In the genomic region with DNA sequence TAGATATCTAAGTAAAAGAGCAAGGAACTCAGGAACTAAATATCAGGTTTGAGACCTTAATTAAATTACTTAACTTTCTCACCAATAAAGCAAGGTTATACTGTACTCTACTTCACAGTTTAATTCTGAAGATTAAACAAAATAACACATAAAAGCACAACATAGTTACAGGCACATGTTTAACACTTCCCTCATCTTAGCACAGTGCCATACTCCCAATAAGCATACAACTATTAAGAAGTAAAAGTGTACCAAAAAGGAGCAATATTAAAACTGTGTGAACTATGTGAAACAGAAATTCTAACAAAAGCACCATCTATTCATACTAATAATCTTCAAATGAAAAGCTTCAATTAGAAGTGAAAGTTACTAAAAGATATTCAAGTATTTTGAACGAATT, we compare ENCODE assay signal across 10 cellular contexts. TPM values are rescaled to one million over a fixed set of nuclear protein-coding genes. Genes with fewer than 3 reads are reported as not detected.
DNase-seq lines count a peak whose midpoint lies in the region; ATAC-seq and TF ChIP-seq lines count a peak whose summit lies in the region.
"Had no signal": no experiment of that assay in that cellular context is flagged by ENCODE, and none has a peak within 500 bp of the region (broad histone marks: within the 10 kb centered on the region; RNA-seq: fewer than 3 reads in every experiment).

No MANE protein-coding gene starts in this region.

- no peak overlapping the region for H2AFZ ChIP-seq in smooth muscle cell (ENCODE audit: low read depth)

- H3K9ac ChIP-seq in smooth muscle cell (ENCODE audit: low read depth), result peak overlapping the region; percentile 98

- H3K27ac ChIP-seq in smooth muscle cell (ENCODE audit: low read depth), result peak overlapping the region; percentile 98

- peaks cover 86% of the 10 kb centered on the region for H3K79me2 ChIP-seq in smooth muscle cell (ENCODE audit: low read depth)

- peaks cover 28% of the 10 kb centered on the region for H3K4me1 Mint-ChIP-seq in T-helper 2 cell treated with Interferon-gamma antibody and Interleukin-4, amounts not matched to agents 5 μg/mL and 100 μg/mL, for 36 hours (ENCODE audit: low read depth)
- H3K4me1 Mint-ChIP-seq in WTC11, result peaks cover 15% of the 10 kb centered on the region

- H3K27me3 ChIP-seq in smooth muscle cell (ENCODE audit: low read depth), result no peaks in the 10 kb centered on the region
- H3K27me3 ChIP-seq: transverse colon had no signal

- H3K4me2 ChIP-seq in smooth muscle cell, result peak overlapping the region; percentile 98

- H3K27ac Mint-ChIP-seq in T-helper 2 cell treated with Interferon-gamma antibody and Interleukin-4, amounts not matched to agents 5 μg/mL and 100 μg/mL, for 36 hours, result no peak overlapping the region
- H3K27ac Mint-ChIP-seq in WTC11, result 0 out of 2 replicates have a peak overlapping the region, but pooled peaks have one; percentile 32

- H3F3A ChIP-seq in smooth muscle cell (ENCODE audit: low read depth), result no peaks in the 10 kb centered on the region

- no peaks in the 10 kb centered on the region for H3K9me3 Mint-ChIP-seq in T-helper 2 cell treated with Interferon-gamma antibody and Interleukin-4, amounts not matched to agents 5 μg/mL and 100 μg/mL, for 36 hours
- H3K9me3 Mint-ChIP-seq in WTC11, result 0 out of 2 replicates have a peak, but pooled peaks cover 10% of the 10 kb centered on the region

- DNase-seq in T-helper 2 cell treated with Interferon-gamma antibody and Interleukin-4, amounts not matched to agents 5 μg/mL and 100 μg/mL, for 36 hours (ENCODE audit: low spot score), result no peak
- no peak for DNase-seq in T-helper 2 cell
- no peak for DNase-seq in WTC11 (ENCODE audit: low spot score)
- no peak for DNase-seq in foreskin fibroblast
- DNase-seq in smooth muscle cell (lab: John Stamatoyannopoulos, UW; ENCODE audit: unreplicated experiment), result no peak
- DNase-seq in NCI-H345 treated with DMSO at 0.1 percent for 48 hours (lab: John Stamatoyannopoulos, UW; ENCODE audit: unreplicated experiment), result no peak
- DNase-seq in activated gamma-delta T cell treated with Interleukin-2 at 50 U/mL for 16 hours, result no peak
- DNase-seq: SIG-M5, transverse colon had no signal

- H3K4me1 ChIP-seq in smooth muscle cell (ENCODE audit: low read depth), result peaks cover 22% of the 10 kb centered on the region

- peaks cover 10% of the 10 kb centered on the region for H3K36me3 Mint-ChIP-seq in T-helper 2 cell treated with Interferon-gamma antibody and Interleukin-4, amounts not matched to agents 5 μg/mL and 100 μg/mL, for 36 hours (ENCODE audit: low read depth)
- H3K36me3 Mint-ChIP-seq in WTC11, result peaks cover 12% of the 10 kb centered on the region

- CTCF ChIA-PET in WTC11 (lab: Charles Lee), result interaction anchor here (0.6 kb wide), 1 partner anchor 122 kb away, joined by 4 read pairs; no protein-coding TSS in a partner anchor

- H3K27me3 Mint-ChIP-seq in T-helper 2 cell treated with Interferon-gamma antibody and Interleukin-4, amounts not matched to agents 5 μg/mL and 100 μg/mL, for 36 hours (ENCODE audit: low read depth), result no peaks in the 10 kb centered on the region
- no peaks in the 10 kb centered on the region for H3K27me3 Mint-ChIP-seq in WTC11 (ENCODE audit: low read depth)

- H4K20me1 ChIP-seq in smooth muscle cell (ENCODE audit: low read depth), result peaks cover 63% of the 10 kb centered on the region

- peaks cover 6% of the 10 kb centered on the region for H3K36me3 ChIP-seq in smooth muscle cell (ENCODE audit: low read depth)

- WGBS in smooth muscle cell (ENCODE audit: low lambda C conversion rate), result 44% methylated on average over 1 of the region's 1 CpG

- H3K4me3 ChIP-seq in foreskin fibroblast (ENCODE audit: low read depth in 1 of 2, low read length in 2 of 2) (peak overlapping the region; percentile 90 to 94), smooth muscle cell (peak overlapping the region; percentile 82)

- POLR2A ChIA-PET in WTC11 (lab: Charles Lee), result interaction anchor here (0.7 kb wide), 1 partner anchor 382 kb away, joined by 3 read pairs; no protein-coding TSS in a partner anchor

- H3K9me3 ChIP-seq in smooth muscle cell (replicated peaks; ENCODE audit: low read depth), result no peaks in the 10 kb centered on the region
- H3K9me3 ChIP-seq: transverse colon had no signal

- peak overlapping the region; percentile 98 for H3K4me3 Mint-ChIP-seq in T-helper 2 cell treated with Interferon-gamma antibody and Interleukin-4, amounts not matched to agents 5 μg/mL and 100 μg/mL, for 36 hours
- H3K4me3 Mint-ChIP-seq in WTC11, result peak overlapping the region; percentile 98

- TF ChIP-seq CTCF in WTC11 (IDR thresholded peaks at IDR 0.05), result no peak
- TF ChIP-seq CTCF in foreskin fibroblast (IDR thresholded peaks at IDR 0.05; ENCODE audit: low read depth, low read length), result no peak
- TF ChIP-seq CTCF in smooth muscle cell (IDR thresholded peaks at IDR 0.05; ENCODE audit: borderline replicate concordance, insufficient read depth, poor library complexity, severe bottlenecking), result no peak

- ATAC-seq in WTC11 (no peak), GM21360 (IDR thresholded peaks at IDR 0.05; ENCODE audit: unreplicated experiment) (no peak)

TF ChIP-seq in WTC11, 78 proteins besides CTCF, POLR2A, EP300 and RAD21 (continues in another document):
- TF ChIP-seq ZNF423 (CRISPR knock-in tag; IDR thresholded peaks at IDR 0.05) (no peak), TEAD4 (CRISPR knock-in tag; IDR thresholded peaks at IDR 0.05) (no peak), ZNF317 (CRISPR knock-in tag; IDR thresholded peaks at IDR 0.05; ENCODE audit: borderline replicate concordance, low read depth) (no peak), KAT7 (CRISPR knock-in tag; IDR thresholded peaks at IDR 0.05; ENCODE audit: borderline replicate concordance) (no peak), ZNF138 (CRISPR knock-in tag; conservative IDR thresholded peaks at IDR 0.05) (no peak), ZNF263 (CRISPR knock-in tag; IDR thresholded peaks at IDR 0.05; ENCODE audit: low read depth) (no peak), FOXP1 (CRISPR knock-in tag; IDR thresholded peaks at IDR 0.05; ENCODE audit: borderline replicate concordance) (no peak), ZNF671 (CRISPR knock-in tag; IDR thresholded peaks at IDR 0.05) (no peak), ZNF219 (CRISPR knock-in tag; IDR thresholded peaks at IDR 0.05; ENCODE audit: borderline replicate concordance) (no peak), TEAD1 (CRISPR knock-in tag; IDR thresholded peaks at IDR 0.05) (no peak)
- TF ChIP-seq, protein P1, sequence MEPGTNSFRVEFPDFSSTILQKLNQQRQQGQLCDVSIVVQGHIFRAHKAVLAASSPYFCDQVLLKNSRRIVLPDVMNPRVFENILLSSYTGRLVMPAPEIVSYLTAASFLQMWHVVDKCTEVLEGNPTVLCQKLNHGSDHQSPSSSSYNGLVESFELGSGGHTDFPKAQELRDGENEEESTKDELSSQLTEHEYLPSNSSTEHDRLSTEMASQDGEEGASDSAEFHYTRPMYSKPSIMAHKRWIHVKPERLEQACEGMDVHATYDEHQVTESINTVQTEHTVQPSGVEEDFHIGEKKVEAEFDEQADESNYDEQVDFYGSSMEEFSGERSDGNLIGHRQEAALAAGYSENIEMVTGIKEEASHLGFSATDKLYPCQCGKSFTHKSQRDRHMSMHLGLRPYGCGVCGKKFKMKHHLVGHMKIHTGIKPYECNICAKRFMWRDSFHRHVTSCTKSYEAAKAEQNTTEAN (CRISPR knock-in tag; IDR thresholded peaks at IDR 0.05), result no peak
- TF ChIP-seq, protein P2, sequence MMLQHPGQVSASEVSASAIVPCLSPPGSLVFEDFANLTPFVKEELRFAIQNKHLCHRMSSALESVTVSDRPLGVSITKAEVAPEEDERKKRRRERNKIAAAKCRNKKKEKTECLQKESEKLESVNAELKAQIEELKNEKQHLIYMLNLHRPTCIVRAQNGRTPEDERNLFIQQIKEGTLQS (CRISPR knock-in tag; conservative IDR thresholded peaks at IDR 0.05), result no peak
- TF ChIP-seq, protein P3, sequence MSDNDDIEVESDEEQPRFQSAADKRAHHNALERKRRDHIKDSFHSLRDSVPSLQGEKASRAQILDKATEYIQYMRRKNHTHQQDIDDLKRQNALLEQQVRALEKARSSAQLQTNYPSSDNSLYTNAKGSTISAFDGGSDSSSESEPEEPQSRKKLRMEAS (CRISPR knock-in tag; IDR thresholded peaks at IDR 0.05), result no peak
- TF ChIP-seq, protein P4, sequence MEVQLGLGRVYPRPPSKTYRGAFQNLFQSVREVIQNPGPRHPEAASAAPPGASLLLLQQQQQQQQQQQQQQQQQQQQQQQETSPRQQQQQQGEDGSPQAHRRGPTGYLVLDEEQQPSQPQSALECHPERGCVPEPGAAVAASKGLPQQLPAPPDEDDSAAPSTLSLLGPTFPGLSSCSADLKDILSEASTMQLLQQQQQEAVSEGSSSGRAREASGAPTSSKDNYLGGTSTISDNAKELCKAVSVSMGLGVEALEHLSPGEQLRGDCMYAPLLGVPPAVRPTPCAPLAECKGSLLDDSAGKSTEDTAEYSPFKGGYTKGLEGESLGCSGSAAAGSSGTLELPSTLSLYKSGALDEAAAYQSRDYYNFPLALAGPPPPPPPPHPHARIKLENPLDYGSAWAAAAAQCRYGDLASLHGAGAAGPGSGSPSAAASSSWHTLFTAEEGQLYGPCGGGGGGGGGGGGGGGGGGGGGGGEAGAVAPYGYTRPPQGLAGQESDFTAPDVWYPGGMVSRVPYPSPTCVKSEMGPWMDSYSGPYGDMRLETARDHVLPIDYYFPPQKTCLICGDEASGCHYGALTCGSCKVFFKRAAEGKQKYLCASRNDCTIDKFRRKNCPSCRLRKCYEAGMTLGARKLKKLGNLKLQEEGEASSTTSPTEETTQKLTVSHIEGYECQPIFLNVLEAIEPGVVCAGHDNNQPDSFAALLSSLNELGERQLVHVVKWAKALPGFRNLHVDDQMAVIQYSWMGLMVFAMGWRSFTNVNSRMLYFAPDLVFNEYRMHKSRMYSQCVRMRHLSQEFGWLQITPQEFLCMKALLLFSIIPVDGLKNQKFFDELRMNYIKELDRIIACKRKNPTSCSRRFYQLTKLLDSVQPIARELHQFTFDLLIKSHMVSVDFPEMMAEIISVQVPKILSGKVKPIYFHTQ (CRISPR knock-in tag; IDR thresholded peaks at IDR 0.05), result no peak
- TF ChIP-seq, protein P5, sequence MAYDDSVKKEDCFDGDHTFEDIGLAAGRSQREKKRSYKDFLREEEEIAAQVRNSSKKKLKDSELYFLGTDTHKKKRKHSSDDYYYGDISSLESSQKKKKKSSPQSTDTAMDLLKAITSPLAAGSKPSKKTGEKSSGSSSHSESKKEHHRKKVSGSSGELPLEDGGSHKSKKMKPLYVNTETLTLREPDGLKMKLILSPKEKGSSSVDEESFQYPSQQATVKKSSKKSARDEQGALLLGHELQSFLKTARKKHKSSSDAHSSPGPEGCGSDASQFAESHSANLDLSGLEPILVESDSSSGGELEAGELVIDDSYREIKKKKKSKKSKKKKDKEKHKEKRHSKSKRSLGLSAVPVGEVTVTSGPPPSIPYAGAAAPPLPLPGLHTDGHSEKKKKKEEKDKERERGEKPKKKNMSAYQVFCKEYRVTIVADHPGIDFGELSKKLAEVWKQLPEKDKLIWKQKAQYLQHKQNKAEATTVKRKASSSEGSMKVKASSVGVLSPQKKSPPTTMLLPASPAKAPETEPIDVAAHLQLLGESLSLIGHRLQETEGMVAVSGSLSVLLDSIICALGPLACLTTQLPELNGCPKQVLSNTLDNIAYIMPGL (CRISPR knock-in tag; IDR thresholded peaks at IDR 0.05), result no peak

RNA-seq across cellular contexts. Expression of a gene that starts 2.2 kb away (rescaled TPM):
- total RNA-seq in WTC11 (2021), result 15.3 to 17.1 TPM (median 16.8 TPM) in 3 replicates
- total RNA-seq in smooth muscle cell, result 40.9 and 57.1 TPM in 2 replicates
- polyA plus RNA-seq in smooth muscle cell, result 36.9 and 38.3 TPM in 2 replicates
